In genomic region chr3:184354121-184354728, GRCh38 we compare ENCODE assay signal across 8 cellular contexts. TPM values are rescaled to one million over a fixed set of nuclear protein-coding genes. Genes with fewer than 3 reads are reported as not detected.
A peak's percentile ranks its signal among the peaks of the same experiment; 100 is the strongest.
DNase-seq lines count a peak whose midpoint lies in the region; TF ChIP-seq lines count a peak whose summit lies in the region.

No MANE protein-coding gene starts in this region.

- H3K4me1 ChIP-seq in A673 (ENCODE audit: insufficient read depth, low read length, poor library complexity, severe bottlenecking) (no peaks in the 10 kb centered on the region), SJSA1 (replicated peaks) (peaks cover 64% of the 10 kb centered on the region)

- CTCF ChIA-PET in A673 (lab: Charles Lee), result interaction anchor here (0.9 to 1.1 kb wide), 3 partner anchors 8 to 160 kb away, joined by 4 to 5 read pairs (median 4); no protein-coding TSS in a partner anchor

- peak; percentile 50 for DNase-seq in A673 (ENCODE audit: low spot score)
- peak; percentile 83 for DNase-seq in GM13977 (ENCODE audit: low spot score)
- peak; percentile 26 to 66 for DNase-seq in SJSA1 (ENCODE audit: low read depth in 1 of 2, low spot score in 2 of 2)
- DNase-seq in activated naive CD8-positive, alpha-beta T cell treated with anti-CD3 and anti-CD28 coated beads, Interleukin-2, amount 50 U/mL, for 16 hours (ENCODE audit: low read depth, low spot score), result peak; percentile 32
- DNase-seq in iPS-NIHi11 (ENCODE audit: low spot score), result peak; percentile 84
- peak; percentile 62 to 63 for DNase-seq in stimulated activated CD4-positive, alpha-beta T cell treated with anti-CD3 and anti-CD28 coated beads, Interleukin-2, amount 100 ng/mL, for 48 hours
- no peak for DNase-seq in NCI-H226
- DNase-seq in GOT3 (lab: John Stamatoyannopoulos, UW), result no peak

- H3K9me3 ChIP-seq in A673 (ENCODE audit: low read depth, low read length, poor library complexity, severe bottlenecking), result no peaks in the 10 kb centered on the region
- H3K9me3 ChIP-seq in SJSA1 (replicated peaks), result no peaks in the 10 kb centered on the region

- in situ Hi-C loops in GM13977 (cut with MboI; ENCODE audit: low pct_unique_long_range_greater_than_20kb, low sequenced_read_pairs, unreplicated experiment), result no loop called here

- H3K4me3 ChIP-seq in A673 (ENCODE audit: low read depth, low read length, poor library complexity, severe bottlenecking) (no peak overlapping the region), SJSA1 (no peak overlapping the region)

- TF ChIP-seq CTCF in A673 (conservative IDR thresholded peaks at IDR 0.05; ENCODE audit: low read depth, low read length), result peak; percentile 86
- TF ChIP-seq CTCF in GM13977 (IDR thresholded peaks at IDR 0.05; ENCODE audit: extremely low read depth, insufficient read depth, missing control alignments), result peak; percentile 91

- H3K27ac ChIP-seq in A673 (ENCODE audit: low read depth, low read length, poor library complexity, severe bottlenecking) (no peak overlapping the region), SJSA1 (peak overlapping the region; percentile 10; the same call in 1 of the 2 replicates)

- POLR2A ChIA-PET in A673 (lab: Charles Lee; ENCODE audit: low non-redundant PET), result no interaction called here

- intact Hi-C loops in A673 (cut with micrococcal nuclease; ENCODE audit: unreplicated experiment), result no loop called here

- H3K36me3 ChIP-seq in A673 (ENCODE audit: insufficient read depth, low read length, poor library complexity, severe bottlenecking) (peaks cover 5% of the 10 kb centered on the region), SJSA1 (peaks cover 79% of the 10 kb centered on the region)

- no TSS peak for BruUV-seq in A673 (replicated peaks; lab: Mats Ljungman, UMichigan)

- H3K27me3 ChIP-seq in A673 (replicated peaks; ENCODE audit: insufficient read depth, low read depth, low read length, poor library complexity) (no peaks in the 10 kb centered on the region), SJSA1 (replicated peaks) (no peaks in the 10 kb centered on the region)

RNA-seq across cellular contexts. Expression of gene CLCN2, which starts 7.2 kb away (rescaled TPM):
- total RNA-seq in A673 (2021), result 11.2 and 14.8 TPM in 2 replicates
- total RNA-seq in SJSA1 (2014; rRNA removed; shearing (Covaris generic)), result 8.8 and 11.6 TPM in 2 replicates

RNA-seq across cellular contexts. Expression of gene POLR2H, which starts 7.3 kb away (rescaled TPM):
- 92.1 and 92.6 TPM in 2 replicates for total RNA-seq in A673 (2021)
- total RNA-seq in SJSA1 (2014; rRNA removed; shearing (Covaris generic)), result 101 and 103 TPM in 2 replicates

RNA-seq across cellular contexts. Expression of gene FAM131A, which starts 16.8 kb away (rescaled TPM):
- total RNA-seq in A673 (2021), result 15.1 and 23.2 TPM in 2 replicates
- total RNA-seq in SJSA1 (2014; rRNA removed; shearing (Covaris generic)), result 13.9 and 14.4 TPM in 2 replicates

RNA-seq across cellular contexts. Expression of gene THPO, which starts 23.8 kb away (rescaled TPM):
- not detected in 2 replicates for total RNA-seq in A673 (2021)
- total RNA-seq in SJSA1 (2014; rRNA removed; shearing (Covaris generic)), result not detected in 2 replicates

RNA-seq across cellular contexts. Expression of gene CHRD, which starts 25.6 kb away (rescaled TPM):
- 0.06 and 0.57 TPM in 2 replicates for total RNA-seq in A673 (2021)
- total RNA-seq in SJSA1 (2014; rRNA removed; shearing (Covaris generic)), result 0.26 TPM in 1 of 2 replicates, not detected in the other

Comparison
In these comparisons a context has a peak if more than half of its experiments do, and no peak if none do; other contexts are left out.
1. DNase-seq: peak in A673 (single experiment), GM13977 (single experiment), SJSA1 (2 of 2), activated naive CD8-positive, alpha-beta T cell treated with anti-CD3 and anti-CD28 coated beads, Interleukin-2, amount 50 U/mL, for 16 hours (single experiment), iPS-NIHi11 (single experiment) and stimulated activated CD4-positive, alpha-beta T cell treated with anti-CD3 and anti-CD28 coated beads, Interleukin-2, amount 100 ng/mL, for 48 hours (2 of 2); none in NCI-H226 (single experiment) and GOT3 (single experiment).